Comparison of ENCODE assay signal across 8 cellular contexts in genomic region chr12:116277393-116278258, GRCh38. TPM values are rescaled to one million over a fixed set of nuclear protein-coding genes. Genes with fewer than 3 reads are reported as not detected.
DNase-seq lines count a peak whose midpoint lies in the region; ATAC-seq lines count a peak whose summit lies in the region.

Gene MED13L (minus strand): TSS chr12:116277693. CDS start chr12:116277131, 562 bp downstream.

- peaks cover 34% of the 10 kb centered on the region for H3K27me3 Mint-ChIP-seq in CD4-positive, CD25-positive, alpha-beta regulatory T cell
- H3K27me3 Mint-ChIP-seq in memory B cell, result no peaks in the 10 kb centered on the region

- peaks cover 20 to 40% (median 38%) of the 10 kb centered on the region in 4 donors for H3K4me1 Mint-ChIP-seq in CD4-positive, CD25-positive, alpha-beta regulatory T cell
- H3K4me1 Mint-ChIP-seq in memory B cell, result peaks cover 28% of the 10 kb centered on the region

- H3K27ac ChIP-seq in CD4-positive, CD25-positive, alpha-beta regulatory T cell (ENCODE audit: insufficient read depth, low read length, poor library complexity, severe bottlenecking), result peak within 1 kb of the TSS; percentile 47
- H3K27ac ChIP-seq in effector memory CD4-positive, alpha-beta T cell (ENCODE audit: insufficient read depth, low read length, poor library complexity, severe bottlenecking), result peak within 1 kb of the TSS; percentile 63

- H3K36me3 Mint-ChIP-seq in CD4-positive, CD25-positive, alpha-beta regulatory T cell, result peaks cover 3% of the 10 kb centered on the region
- no peaks in the 10 kb centered on the region for H3K36me3 Mint-ChIP-seq in memory B cell

- peak within 1 kb of the TSS; percentile 88 to 100 (median 96) for H3K27ac Mint-ChIP-seq in CD4-positive, CD25-positive, alpha-beta regulatory T cell
- peak within 1 kb of the TSS; percentile 99 for H3K27ac Mint-ChIP-seq in memory B cell

- peaks cover 0 to 3% (median 0%) of the 10 kb centered on the region in 7 donors for H3K9me3 Mint-ChIP-seq in CD4-positive, CD25-positive, alpha-beta regulatory T cell
- no peaks in the 10 kb centered on the region for H3K9me3 Mint-ChIP-seq in memory B cell

- peak; percentile 86 to 87 for ATAC-seq in CD4-positive, CD25-positive, alpha-beta regulatory T cell (ENCODE audit: low read depth in 2 of 2)
- peak; percentile 91 for ATAC-seq in GM19397 (IDR thresholded peaks at IDR 0.05; ENCODE audit: unreplicated experiment)
- ATAC-seq in HG03565 (IDR thresholded peaks at IDR 0.05; ENCODE audit: unreplicated experiment), result peak; percentile 65
- peak; percentile 79 for ATAC-seq in memory B cell (ENCODE audit: low read depth)

- H3K27me3 ChIP-seq in CD4-positive, CD25-positive, alpha-beta regulatory T cell (ENCODE audit: control insufficient read depth, insufficient read depth, low read length), result no peaks in the 10 kb centered on the region
- H3K27me3 ChIP-seq in effector memory CD4-positive, alpha-beta T cell (replicated peaks; ENCODE audit: control insufficient read depth, insufficient read depth, low read length, poor library complexity, severe bottlenecking), result no peaks in the 10 kb centered on the region

- peak within 1 kb of the TSS; percentile 77 for H3K4me3 ChIP-seq in CD4-positive, CD25-positive, alpha-beta regulatory T cell (ENCODE audit: low read depth, low read length)
- H3K4me3 ChIP-seq in effector memory CD4-positive, alpha-beta T cell (ENCODE audit: insufficient read depth, low read depth, low read length, poor library complexity, severe bottlenecking), result peak within 1 kb of the TSS; percentile 93

- H3K36me3 ChIP-seq in CD4-positive, CD25-positive, alpha-beta regulatory T cell (ENCODE audit: control insufficient read depth, insufficient read depth, low read length), result no peaks in the 10 kb centered on the region
- H3K36me3 ChIP-seq in effector memory CD4-positive, alpha-beta T cell (ENCODE audit: control insufficient read depth, insufficient read depth, low read length), result no peaks in the 10 kb centered on the region

- H3K4me3 Mint-ChIP-seq in CD4-positive, CD25-positive, alpha-beta regulatory T cell, result peak within 1 kb of the TSS; percentile 94 to 100 (median 96)
- H3K4me3 Mint-ChIP-seq in memory B cell, result peak within 1 kb of the TSS; percentile 94

- peak; percentile 83 to 91 (median 90) for DNase-seq in CD4-positive, CD25-positive, alpha-beta regulatory T cell
- peak; percentile 78 for DNase-seq in NK-92 treated with Interleukin-12 subunit alpha and Interleukin-12 subunit beta, amount 100 ng/mL, for 24 hours (lab: John Stamatoyannopoulos, UW)
- peak; percentile 74 to 76 for DNase-seq in activated CD8-positive, alpha-beta memory T cell treated with anti-CD3 and anti-CD28 coated beads for 4 hours (ENCODE audit: low read depth in 2 of 2)
- peak; percentile 81 to 86 (median 83) for DNase-seq in effector memory CD4-positive, alpha-beta T cell
- peak; percentile 87 to 91 for DNase-seq in memory B cell (ENCODE audit: low spot score in 2 of 2)
- peak; percentile 76 for DNase-seq in stimulated activated CD8-positive, alpha-beta memory T cell treated with anti-CD3 and anti-CD28 coated beads, Interleukin-12 subunit alpha, Interleukin-12 subunit beta, amount 100 ng/mL, for 1 hour (ENCODE audit: low read depth)

- H3K9me3 ChIP-seq in CD4-positive, CD25-positive, alpha-beta regulatory T cell (ENCODE audit: control insufficient read depth in 2 of 2, low read length in 2 of 2), result no peaks in the 10 kb centered on the region
- no peaks in the 10 kb centered on the region for H3K9me3 ChIP-seq in effector memory CD4-positive, alpha-beta T cell (ENCODE audit: control insufficient read depth, low read length)

- H3K4me1 ChIP-seq in CD4-positive, CD25-positive, alpha-beta regulatory T cell (ENCODE audit: control insufficient read depth, insufficient read depth, low read length, poor library complexity, severe bottlenecking), result peaks cover 31% of the 10 kb centered on the region
- H3K4me1 ChIP-seq in effector memory CD4-positive, alpha-beta T cell (ENCODE audit: control insufficient read depth, insufficient read depth, low read length, poor library complexity, severe bottlenecking), result peaks cover 15% of the 10 kb centered on the region

RNA-seq across cellular contexts. Expression of gene MED13L, which starts in this region (rescaled TPM):
- 179 TPM for total RNA-seq in CD4-positive, CD25-positive, alpha-beta regulatory T cell
- polyA plus RNA-seq in CD4-positive, CD25-positive, alpha-beta regulatory T cell, result 1 to 10 TPM; 4.5 to 7.4 (median 5.9) TPM

Comparison
In these comparisons a context has a peak if more than half of its experiments do, and no peak if none do; other contexts are left out.
1. Peak in every context shown above with its lines: DNase-seq, ATAC-seq, H3K4me3 ChIP-seq and H3K27ac ChIP-seq.